In the genomic region with DNA sequence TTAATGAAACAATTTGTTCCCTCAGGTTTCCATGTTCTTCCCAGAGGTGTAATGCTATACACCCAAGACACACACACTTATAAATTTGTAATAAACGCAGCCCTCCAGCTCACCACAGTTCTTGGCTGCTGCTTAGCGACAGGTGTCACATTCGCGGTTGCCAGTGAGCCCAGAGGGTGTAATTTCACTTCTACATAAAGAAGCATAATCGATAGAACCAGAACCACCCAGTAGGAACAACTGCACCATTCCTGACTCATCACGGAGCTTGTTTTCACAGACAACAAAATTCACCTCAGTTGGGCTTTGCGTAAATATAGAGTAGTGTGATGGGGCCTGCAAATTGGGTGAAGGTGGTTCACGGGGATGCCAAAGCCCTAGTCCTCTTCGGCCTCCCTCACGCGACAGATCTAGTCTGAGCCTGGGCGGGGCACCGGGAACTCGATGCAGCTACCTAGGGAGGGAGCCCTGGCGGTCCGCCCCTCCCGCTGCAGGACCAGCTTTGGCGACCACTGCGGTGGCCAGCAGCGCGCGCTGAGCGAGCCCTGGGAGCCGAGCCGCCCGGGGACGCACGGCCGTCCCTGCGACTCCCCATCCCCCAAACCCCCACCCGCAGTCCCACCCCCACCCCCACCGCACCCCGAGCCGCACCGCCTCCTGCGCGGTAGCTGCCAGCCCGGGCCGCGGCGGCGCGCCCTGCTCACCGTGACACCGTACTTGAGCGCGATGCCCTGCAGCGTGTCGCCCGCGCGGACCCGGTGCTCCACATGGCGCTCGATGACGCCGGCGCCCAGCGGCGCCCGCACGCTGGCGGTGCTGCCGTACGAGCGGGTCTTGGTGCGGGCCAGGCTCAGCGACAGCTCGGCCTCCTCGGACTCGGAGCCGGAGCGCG, we compare ENCODE assay signal across 8 cellular contexts. TPM values are rescaled to one million over a fixed set of nuclear protein-coding genes. Genes with fewer than 3 reads are reported as not detected.
DNase-seq lines count a peak whose midpoint lies in the region; ATAC-seq and TF ChIP-seq lines count a peak whose summit lies in the region.

No MANE protein-coding gene starts in this region.

- H4K20me1 ChIP-seq in PC-3 (ENCODE audit: low read length), result no peaks in the 10 kb centered on the region

- H3K9me2 ChIP-seq in PC-3 (replicated peaks; ENCODE audit: low read length), result no peaks in the 10 kb centered on the region

- H3K4me3 ChIP-seq in AG10803 (ENCODE audit: low read length) (peak overlapping the region; percentile 67), PC-3 (ENCODE audit: low read length) (peak overlapping the region; percentile 66), parathyroid adenoma (ENCODE audit: low read depth, low read length) (peak overlapping the region; percentile 40)

- no peak overlapping the region for H3K27ac ChIP-seq in PC-3 (ENCODE audit: low read length)
- peak overlapping the region; percentile 49 for H3K27ac ChIP-seq in parathyroid adenoma

- no peaks in the 10 kb centered on the region for H3K36me3 ChIP-seq in PC-3 (ENCODE audit: low read depth, low read length)
- no peaks in the 10 kb centered on the region for H3K36me3 ChIP-seq in parathyroid adenoma (ENCODE audit: control insufficient read depth, insufficient read depth, low read length)

- peaks cover 12% of the 10 kb centered on the region for H3K4me1 ChIP-seq in PC-3 (ENCODE audit: insufficient read depth, low read length)
- H3K4me1 ChIP-seq in parathyroid adenoma, result no peaks in the 10 kb centered on the region

- H2AFZ ChIP-seq in PC-3 (ENCODE audit: low read length) (peak overlapping the region; percentile 91), parathyroid adenoma (peak overlapping the region; percentile 69)

- H3F3A ChIP-seq in PC-3 (ENCODE audit: low read length, unreplicated experiment), result no peaks in the 10 kb centered on the region

- no peaks in the 10 kb centered on the region for H3K27me3 ChIP-seq in PC-3 (ENCODE audit: low read length)
- H3K27me3 ChIP-seq in parathyroid adenoma (ENCODE audit: control insufficient read depth, insufficient read depth, low read length), result no peaks in the 10 kb centered on the region

- BruUV-seq in PC-3 (replicated peaks; lab: Mats Ljungman, UMichigan), result no TSS peak

- POLR2A ChIA-PET in PC-3 (lab: Charles Lee; ENCODE audit: unreplicated experiment), result no interaction called here

- TF ChIP-seq CTCF in AG10803 (conservative IDR thresholded peaks at IDR 0.05; ENCODE audit: low read length) (no peak), PC-3 (conservative IDR thresholded peaks at IDR 0.05; ENCODE audit: low read depth, low read length) (no peak), parathyroid adenoma (IDR thresholded peaks at IDR 0.05) (no peak)

- H3K9ac ChIP-seq in PC-3 (ENCODE audit: low read length) (peak overlapping the region; percentile 63; the same call in 1 of the 2 replicates), parathyroid adenoma (no peak overlapping the region)

- peaks cover 14% of the 10 kb centered on the region; the same call in 1 of the 2 replicates for H3K79me2 ChIP-seq in PC-3 (ENCODE audit: low read length)
- no peaks in the 10 kb centered on the region for H3K79me2 ChIP-seq in parathyroid adenoma

- H3K9me3 ChIP-seq in PC-3 (ENCODE audit: low read length), result no peaks in the 10 kb centered on the region
- H3K9me3 ChIP-seq in parathyroid adenoma (ENCODE audit: control insufficient read depth, low read length), result no peaks in the 10 kb centered on the region

- intact Hi-C loops in PC-3 (cut with micrococcal nuclease), result no loop called here
- intact Hi-C loops in head of caudate nucleus (cut with DNase I), result loop anchor here (5.0 to 10.0 kb wide), 2 partner anchors 35 to 112 kb away; partner anchors contain the start of gene DMXL2

- H3K4me2 ChIP-seq in PC-3 (ENCODE audit: low read length), result peak overlapping the region; percentile 92
- peak overlapping the region; percentile 87 for H3K4me2 ChIP-seq in parathyroid adenoma (ENCODE audit: low read length)

- peak; percentile 38 for ATAC-seq in GM18867 (IDR thresholded peaks at IDR 0.05; ENCODE audit: unreplicated experiment)
- ATAC-seq in HG03135 (IDR thresholded peaks at IDR 0.05; ENCODE audit: unreplicated experiment), result peak; percentile 37
- peak; percentile 65 for ATAC-seq in PC-3

- DNase-seq in AG10803 (ENCODE audit: low read depth) (no peak), PC-3 (peak; percentile 32), head of caudate nucleus (peak in 40 of 42 donors; percentile 35 to 78 (median 61)), GM19240 (ENCODE audit: insufficient read length, low spot score) (no peak)
- peak in 3 of 4 experiments; percentile 18 to 60 (median 25) for DNase-seq in activated naive CD4-positive, alpha-beta T cell (lab: John Stamatoyannopoulos, UW)

- CTCF ChIA-PET in PC-3 (lab: Charles Lee), result no interaction called here

RNA-seq across cellular contexts. Expression of gene LYSMD2, which starts 0.6 kb away (rescaled TPM):
- total RNA-seq in PC-3 (2014; rRNA removed), result 5.2 and 6.0 TPM in 2 replicates

RNA-seq across cellular contexts. Expression of gene TMOD2, which starts 14.5 kb away (rescaled TPM):
- total RNA-seq in PC-3 (2014; rRNA removed), result 0.95 and 1.4 TPM in 2 replicates

RNA-seq across cellular contexts. Expression of gene SCG3, which starts 55.6 kb away (rescaled TPM):
- not detected in 2 replicates for total RNA-seq in PC-3 (2014; rRNA removed)

Comparison
In these comparisons a context has a peak if more than half of its experiments do, and no peak if none do; other contexts are left out.
1. DNase-seq: peak in PC-3 (single experiment), activated naive CD4-positive, alpha-beta T cell (3 of 4) and head of caudate nucleus (40 of 42); none in AG10803 (single experiment) and GM19240 (single experiment).
2. Peak in every context shown above with its lines, with median percentiles within 50 percentile points of each other: H3K4me3 ChIP-seq and ATAC-seq.